In the genomic region with DNA sequence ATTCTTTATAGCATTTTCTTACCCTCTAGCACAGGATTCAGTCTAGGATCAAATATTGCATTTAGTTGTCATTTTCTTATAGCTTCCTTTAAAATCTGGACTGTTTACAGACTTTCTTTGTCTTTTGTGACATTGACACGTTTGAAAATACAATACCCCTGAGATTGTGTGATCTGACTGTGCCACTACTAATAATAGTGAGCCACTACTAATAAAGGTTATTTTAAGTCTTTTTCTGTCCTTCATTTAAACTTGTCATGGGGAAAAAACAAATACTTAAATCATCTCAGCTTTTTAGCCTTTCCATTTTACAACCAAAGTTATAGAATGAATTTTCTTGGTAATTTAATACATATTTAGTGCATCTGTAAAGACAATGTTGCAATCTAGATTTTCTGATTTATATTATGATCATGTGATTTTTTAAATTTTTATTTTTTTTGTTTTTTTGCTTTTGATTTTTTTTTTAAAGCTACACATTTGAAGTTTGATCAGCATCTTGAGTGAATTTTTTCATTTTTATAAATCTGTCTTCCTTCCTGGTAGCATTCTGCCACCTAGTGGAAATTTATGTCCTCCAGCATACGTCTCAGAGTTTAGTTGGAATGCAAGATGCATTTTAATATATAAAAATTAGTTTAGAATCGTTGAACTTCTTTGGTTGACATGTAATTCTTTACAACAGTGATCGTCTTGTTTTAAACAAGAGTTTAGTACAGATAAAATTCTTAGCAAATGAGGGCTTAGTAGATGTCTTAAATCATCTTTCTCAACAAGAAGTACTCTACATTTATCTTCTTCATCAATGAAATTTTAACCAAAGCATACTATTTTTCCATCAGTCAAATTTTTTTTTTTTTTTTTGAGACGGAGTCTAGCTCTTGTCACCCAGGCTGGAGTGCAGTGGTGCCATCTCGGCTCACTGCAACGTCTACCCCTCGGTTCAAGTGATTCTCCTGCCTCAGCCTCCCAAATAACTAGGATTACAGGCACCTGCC, we compare ENCODE assay signal across 8 cellular contexts.
DNase-seq lines count a peak whose midpoint lies in the region; ATAC-seq, FAIRE-seq and TF ChIP-seq lines count a peak whose summit lies in the region.

No MANE protein-coding gene starts in this region.

- no peaks in the 10 kb centered on the region for H3K27me3 Mint-ChIP-seq in stimulated activated naive CD8-positive, alpha-beta T cell treated with anti-CD3 and anti-CD28 coated beads, Interleukin-15, amount 100 ng/mL, for 72 hours

- no peaks in the 10 kb centered on the region for H3K9me3 ChIP-seq in DOHH2 (ENCODE audit: control insufficient read depth, insufficient read depth, low read length)
- H3K9me3 ChIP-seq in prostate gland: no peaks in the 10 kb centered on the region

- peak; percentile 83 for FAIRE-seq in TTC549 (lab: Jason Lieb, UNC)

- H4K20me1 ChIP-seq in DOHH2 (ENCODE audit: control insufficient read depth, insufficient read depth, low read depth, low read length): peaks cover 12% of the 10 kb centered on the region; the same call in 1 of the 2 replicates

- H3K4me3 ChIP-seq in DOHH2 (ENCODE audit: low read length) (peak overlapping the region; percentile 22; the same call in 1 of the 2 replicates), prostate gland (no peak overlapping the region)

- H3K4me3 Mint-ChIP-seq in stimulated activated naive CD8-positive, alpha-beta T cell treated with anti-CD3 and anti-CD28 coated beads, Interleukin-15, amount 100 ng/mL, for 72 hours: no peak overlapping the region

- WGBS in prostate gland: 47% methylated on average over 8 of the region's 8 CpGs

- peak overlapping the region; percentile 38 for H3K4me2 ChIP-seq in DOHH2 (ENCODE audit: low read length)

- TF ChIP-seq CTCF in 22Rv1 (IDR thresholded peaks at IDR 0.05): peak; percentile 94
- peak; percentile 45 for TF ChIP-seq CTCF in DOHH2 (IDR thresholded peaks at IDR 0.05; ENCODE audit: low read depth, low read length, poor library complexity, severe bottlenecking)
- TF ChIP-seq CTCF in prostate gland (IDR thresholded peaks at IDR 0.05): peak; percentile 54 to 85 (median 76)

- H3K27ac ChIP-seq in 22Rv1 (no peak overlapping the region), DOHH2 (ENCODE audit: low read depth, low read length) (peak overlapping the region; percentile 75), prostate gland (no peak overlapping the region)

- no peak overlapping the region for H3K27ac Mint-ChIP-seq in stimulated activated naive CD8-positive, alpha-beta T cell treated with anti-CD3 and anti-CD28 coated beads, Interleukin-15, amount 100 ng/mL, for 72 hours

- H3K79me2 ChIP-seq in DOHH2 (ENCODE audit: control insufficient read depth, low read length): peaks cover 96% of the 10 kb centered on the region

- no peaks in the 10 kb centered on the region for H3K9me2 ChIP-seq in DOHH2 (replicated peaks; ENCODE audit: control insufficient read depth, low read length)

- H3K9me3 Mint-ChIP-seq in stimulated activated naive CD8-positive, alpha-beta T cell treated with anti-CD3 and anti-CD28 coated beads, Interleukin-15, amount 100 ng/mL, for 72 hours: no peaks in the 10 kb centered on the region

- no peak for ATAC-seq in stimulated activated naive CD8-positive, alpha-beta T cell treated with anti-CD3 and anti-CD28 coated beads, Interleukin-15, amount 100 ng/mL, for 72 hours

- H3K4me1 ChIP-seq in DOHH2 (ENCODE audit: control insufficient read depth, low read length) (peaks cover 49% of the 10 kb centered on the region), prostate gland (replicated peaks) (no peaks in the 10 kb centered on the region)

- no peaks in the 10 kb centered on the region for H3K27me3 ChIP-seq in DOHH2 (ENCODE audit: control insufficient read depth, low read length)
- H3K27me3 ChIP-seq in prostate gland (replicated peaks; ENCODE audit: insufficient read depth): no peaks in the 10 kb centered on the region

- no peak for TF ChIP-seq POLR2A in prostate gland (IDR thresholded peaks at IDR 0.05)

- H3F3A ChIP-seq in DOHH2 (ENCODE audit: control insufficient read depth, insufficient read depth): peaks cover 60% of the 10 kb centered on the region

- DNase-seq in NCI-H1092 treated with DMSO at 0.1 percent for 48 hours (lab: John Stamatoyannopoulos, UW): peak; percentile 76
- DNase-seq in fibroblast of the conjunctiva (ENCODE audit: low read depth): peak; percentile 77
- no peak for DNase-seq in prostate gland (ENCODE audit: low spot score)
- no peak for DNase-seq in activated CD4-positive, CD25-positive, alpha-beta regulatory T cell (lab: John Stamatoyannopoulos, UW)
- no peak for DNase-seq in stimulated activated naive CD8-positive, alpha-beta T cell treated with anti-CD3 and anti-CD28 coated beads, Interleukin-15, amount 100 ng/mL, for 72 hours

- H3K4me1 Mint-ChIP-seq in stimulated activated naive CD8-positive, alpha-beta T cell treated with anti-CD3 and anti-CD28 coated beads, Interleukin-15, amount 100 ng/mL, for 72 hours: peaks cover 42% of the 10 kb centered on the region

- H3K36me3 ChIP-seq in DOHH2 (ENCODE audit: control insufficient read depth, low read length) (peaks cover 62% of the 10 kb centered on the region), prostate gland (no peaks in the 10 kb centered on the region)

- intact Hi-C loops in prostate gland (cut with DNase I): loop anchor here (2.0 to 10.0 kb wide), 3 partner anchors 236 to 426 kb away; no protein-coding TSS in a partner anchor

Comparison
In these comparisons a context has a peak if more than half of its experiments do, and no peak if none do; other contexts are left out.
1. DNase-seq: peak in NCI-H1092 treated with DMSO at 0.1 percent for 48 hours (single experiment) and fibroblast of the conjunctiva (single experiment); none in prostate gland (single experiment), activated CD4-positive, CD25-positive, alpha-beta regulatory T cell (0 of 4) and stimulated activated naive CD8-positive, alpha-beta T cell treated with anti-CD3 and anti-CD28 coated beads, Interleukin-15, amount 100 ng/mL, for 72 hours (0 of 2).
2. Peak in every context shown above with its lines, with median percentiles within 50 percentile points of each other: CTCF ChIP-seq.